Comparison of ENCODE assay signal across 9 cellular contexts in the genomic region with DNA sequence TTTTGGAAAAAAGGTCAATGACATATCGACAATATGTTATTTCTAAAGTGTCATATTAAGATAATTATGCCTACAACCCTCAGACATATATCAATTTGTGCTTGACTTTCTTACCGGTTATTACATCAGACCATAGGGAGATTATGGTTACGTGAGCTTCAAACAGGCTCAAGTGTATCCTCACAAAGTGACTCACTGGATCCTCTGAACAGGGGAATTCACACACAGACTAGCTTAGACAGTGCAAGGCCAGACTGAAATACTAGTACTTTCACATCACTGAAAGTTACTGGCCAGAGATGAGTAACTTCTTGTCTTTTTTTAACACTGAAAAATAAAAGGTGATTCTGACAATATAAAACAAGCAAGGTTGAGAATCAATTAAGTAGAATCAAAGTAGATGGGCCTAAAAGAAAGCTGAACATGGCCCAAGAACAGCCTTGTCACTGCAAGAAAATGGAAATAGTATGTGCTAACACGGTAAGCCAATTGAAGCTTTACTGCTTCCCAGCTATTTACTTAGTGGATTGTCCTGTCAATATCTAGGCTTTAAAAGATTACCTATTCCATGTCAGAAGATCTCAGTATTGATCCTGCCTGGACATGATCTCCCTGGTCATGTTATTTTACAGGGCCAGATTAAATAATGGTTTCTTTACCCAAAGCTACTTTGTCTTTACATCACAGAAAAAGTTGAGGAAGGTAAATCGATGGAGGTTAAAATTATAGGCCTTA.
A peak's percentile ranks its signal among the peaks of the same experiment; 100 is the strongest.
DNase-seq lines count a peak whose midpoint lies in the region; ATAC-seq and TF ChIP-seq lines count a peak whose summit lies in the region.
"Had no signal": no experiment of that assay in that cellular context is flagged by ENCODE, and none has a peak within 500 bp of the region (broad histone marks: within the 10 kb centered on the region; RNA-seq: fewer than 3 reads in every experiment).

No MANE protein-coding gene starts in this region.

- H3K4me3 ChIP-seq in HEK293 (ENCODE audit: low read depth, low read length) (no peak overlapping the region), RWPE2 (ENCODE audit: severe bottlenecking) (no peak overlapping the region)

- CTCF ChIA-PET in HEK293 (lab: Yijun Ruan, JAX): interaction anchor here (0.5 to 0.7 kb wide), 2 partner anchors 61 to 670 kb away, joined by 4 read pairs; no protein-coding TSS in a partner anchor

- H3K9me3 ChIP-seq in HEK293 (ENCODE audit: control insufficient read depth, insufficient read depth, low read depth, low read length): no peaks in the 10 kb centered on the region
- H3K9me3 ChIP-seq in RWPE2 (ENCODE audit: severe bottlenecking): no peaks in the 10 kb centered on the region

- DNase-seq in DMS 273 treated with DMSO at 0.1 percent for 48 hours (lab: John Stamatoyannopoulos, UW) (peak; percentile 66), RWPE2 (ENCODE audit: low spot score) (no peak), left colon (no peak), NCI-H128 (lab: John Stamatoyannopoulos, UW; ENCODE audit: unreplicated experiment) (no peak), cardiac septum (ENCODE audit: low spot score) (no peak), superior temporal gyrus (ENCODE audit: extremely low spot score) (no peak), cortex of kidney (lab: John Stamatoyannopoulos, UW) (no peak)
- DNase-seq: NCI-H1092 treated with DMSO at 0.1 percent for 48 hours had no signal

- H3K4me1 ChIP-seq in HEK293 (ENCODE audit: control insufficient read depth, insufficient read depth, low read length): peaks cover 6% of the 10 kb centered on the region
- peaks cover 23% of the 10 kb centered on the region for H3K4me1 ChIP-seq in RWPE2 (ENCODE audit: insufficient read depth, poor library complexity, severe bottlenecking)

- H3K27me3 ChIP-seq in RWPE2 (ENCODE audit: insufficient read depth, poor library complexity, severe bottlenecking): no peaks in the 10 kb centered on the region

- TF ChIP-seq CTCF in HEK293 (tag by site-specific recombination; IDR thresholded peaks at IDR 0.05): no peak
- no peak for TF ChIP-seq CTCF in RWPE2 (IDR thresholded peaks at IDR 0.05; ENCODE audit: poor library complexity, severe bottlenecking)

- intact Hi-C loops in left colon (cut with DNase I, micrococcal nuclease): no loop called here
- intact Hi-C loops in cardiac septum (cut with DNase I): no loop called here

- POLR2A ChIA-PET in HEK293 (lab: Yijun Ruan, JAX): no interaction called here

- peak; percentile 100 for ATAC-seq in RWPE2 (ENCODE audit: low read depth)
- ATAC-seq in left colon: peak; percentile 62

- H3K36me3 ChIP-seq in HEK293 (ENCODE audit: control insufficient read depth in 2 of 2, insufficient read depth in 1 of 2, low read length in 2 of 2) (no peaks in the 10 kb centered on the region; a peak in 1 of 3 replicates), RWPE2 (ENCODE audit: low read depth) (no peaks in the 10 kb centered on the region)

- H3K27ac ChIP-seq in HEK293 (ENCODE audit: extremely low read depth, low read depth, low read length) (peak overlapping the region; percentile 10; the same call in 1 of the 2 replicates), RWPE2 (ENCODE audit: poor library complexity, severe bottlenecking) (peak overlapping the region; percentile 35)

TF ChIP-seq in HEK293, 187 proteins besides CTCF, POLR2A, EP300 and RAD21 (continues in another document):
- peak; percentile 76 for TF ChIP-seq ZNF629 (tag by site-specific recombination; IDR thresholded peaks at IDR 0.05)
- TF ChIP-seq ZEB2 (tag by site-specific recombination; IDR thresholded peaks at IDR 0.05): peak; percentile 59; the same call in 1 of the 2 replicates
- TF ChIP-seq ZNF2 (tag by site-specific recombination; IDR thresholded peaks at IDR 0.05): 0 out of 2 replicates have a peak, but pooled peaks have one; percentile 25
- TF ChIP-seq, protein P1, sequence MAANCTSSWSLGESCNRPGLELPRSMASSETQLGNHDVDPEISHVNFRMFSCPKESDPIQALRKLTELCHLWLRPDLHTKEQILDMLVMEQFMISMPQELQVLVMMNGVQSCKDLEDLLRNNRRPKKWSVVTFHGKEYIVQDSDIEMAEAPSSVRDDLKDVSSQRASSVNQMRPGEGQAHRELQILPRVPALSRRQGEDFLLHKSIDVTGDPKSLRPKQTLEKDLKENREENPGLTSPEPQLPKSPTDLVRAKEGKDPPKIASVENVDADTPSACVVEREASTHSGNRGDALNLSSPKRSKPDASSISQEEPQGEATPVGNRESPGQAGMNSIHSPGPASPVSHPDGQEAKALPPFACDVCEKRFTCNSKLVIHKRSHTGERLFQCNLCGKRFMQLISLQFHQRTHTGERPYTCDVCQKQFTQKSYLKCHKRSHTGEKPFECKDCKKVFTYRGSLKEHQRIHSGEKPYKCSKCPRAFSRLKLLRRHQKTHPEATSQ (tag by site-specific recombination; IDR thresholded peaks at IDR 0.05): no peak
- TF ChIP-seq ZNF600 (tag by site-specific recombination; IDR thresholded peaks at IDR 0.05): peak; percentile 64
- TF ChIP-seq, protein P2, sequence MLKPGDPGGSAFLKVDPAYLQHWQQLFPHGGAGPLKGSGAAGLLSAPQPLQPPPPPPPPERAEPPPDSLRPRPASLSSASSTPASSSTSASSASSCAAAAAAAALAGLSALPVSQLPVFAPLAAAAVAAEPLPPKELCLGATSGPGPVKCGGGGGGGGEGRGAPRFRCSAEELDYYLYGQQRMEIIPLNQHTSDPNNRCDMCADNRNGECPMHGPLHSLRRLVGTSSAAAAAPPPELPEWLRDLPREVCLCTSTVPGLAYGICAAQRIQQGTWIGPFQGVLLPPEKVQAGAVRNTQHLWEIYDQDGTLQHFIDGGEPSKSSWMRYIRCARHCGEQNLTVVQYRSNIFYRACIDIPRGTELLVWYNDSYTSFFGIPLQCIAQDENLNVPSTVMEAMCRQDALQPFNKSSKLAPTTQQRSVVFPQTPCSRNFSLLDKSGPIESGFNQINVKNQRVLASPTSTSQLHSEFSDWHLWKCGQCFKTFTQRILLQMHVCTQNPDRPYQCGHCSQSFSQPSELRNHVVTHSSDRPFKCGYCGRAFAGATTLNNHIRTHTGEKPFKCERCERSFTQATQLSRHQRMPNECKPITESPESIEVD (tag by site-specific recombination; IDR thresholded peaks at IDR 0.05): peak; percentile 71; the same call in 1 of the 2 replicates
- TF ChIP-seq MZF1 (tag by site-specific recombination; IDR thresholded peaks at IDR 0.05; ENCODE audit: borderline replicate concordance): 0 out of 2 replicates have a peak, but pooled peaks have one; percentile 39
- TF ChIP-seq, protein P3, sequence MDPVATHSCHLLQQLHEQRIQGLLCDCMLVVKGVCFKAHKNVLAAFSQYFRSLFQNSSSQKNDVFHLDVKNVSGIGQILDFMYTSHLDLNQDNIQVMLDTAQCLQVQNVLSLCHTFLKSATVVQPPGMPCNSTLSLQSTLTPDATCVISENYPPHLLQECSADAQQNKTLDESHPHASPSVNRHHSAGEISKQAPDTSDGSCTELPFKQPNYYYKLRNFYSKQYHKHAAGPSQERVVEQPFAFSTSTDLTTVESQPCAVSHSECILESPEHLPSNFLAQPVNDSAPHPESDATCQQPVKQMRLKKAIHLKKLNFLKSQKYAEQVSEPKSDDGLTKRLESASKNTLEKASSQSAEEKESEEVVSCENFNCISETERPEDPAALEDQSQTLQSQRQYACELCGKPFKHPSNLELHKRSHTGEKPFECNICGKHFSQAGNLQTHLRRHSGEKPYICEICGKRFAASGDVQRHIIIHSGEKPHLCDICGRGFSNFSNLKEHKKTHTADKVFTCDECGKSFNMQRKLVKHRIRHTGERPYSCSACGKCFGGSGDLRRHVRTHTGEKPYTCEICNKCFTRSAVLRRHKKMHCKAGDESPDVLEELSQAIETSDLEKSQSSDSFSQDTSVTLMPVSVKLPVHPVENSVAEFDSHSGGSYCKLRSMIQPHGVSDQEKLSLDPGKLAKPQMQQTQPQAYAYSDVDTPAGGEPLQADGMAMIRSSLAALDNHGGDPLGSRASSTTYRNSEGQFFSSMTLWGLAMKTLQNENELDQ (tag by site-specific recombination; IDR thresholded peaks at IDR 0.05; ENCODE audit: low read depth): no peak
- TF ChIP-seq ZBTB21 (tag by site-specific recombination; IDR thresholded peaks at IDR 0.05): peak; percentile 27; the same call in 1 of the 2 replicates
- TF ChIP-seq PRDM1 (tag by site-specific recombination; IDR thresholded peaks at IDR 0.05): peak; percentile 84
- TF ChIP-seq FEZF1 (tag by site-specific recombination; IDR thresholded peaks at IDR 0.05): peak; percentile 42; the same call in 1 of the 2 replicates
- TF ChIP-seq TRIM28 (IDR thresholded peaks at IDR 0.05; ENCODE audit: borderline replicate concordance, low read length): peak; percentile 73; the same call in 1 of the 2 replicates
- TF ChIP-seq, protein P4, sequence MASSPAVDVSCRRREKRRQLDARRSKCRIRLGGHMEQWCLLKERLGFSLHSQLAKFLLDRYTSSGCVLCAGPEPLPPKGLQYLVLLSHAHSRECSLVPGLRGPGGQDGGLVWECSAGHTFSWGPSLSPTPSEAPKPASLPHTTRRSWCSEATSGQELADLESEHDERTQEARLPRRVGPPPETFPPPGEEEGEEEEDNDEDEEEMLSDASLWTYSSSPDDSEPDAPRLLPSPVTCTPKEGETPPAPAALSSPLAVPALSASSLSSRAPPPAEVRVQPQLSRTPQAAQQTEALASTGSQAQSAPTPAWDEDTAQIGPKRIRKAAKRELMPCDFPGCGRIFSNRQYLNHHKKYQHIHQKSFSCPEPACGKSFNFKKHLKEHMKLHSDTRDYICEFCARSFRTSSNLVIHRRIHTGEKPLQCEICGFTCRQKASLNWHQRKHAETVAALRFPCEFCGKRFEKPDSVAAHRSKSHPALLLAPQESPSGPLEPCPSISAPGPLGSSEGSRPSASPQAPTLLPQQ (tag by site-specific recombination; IDR thresholded peaks at IDR 0.05): 0 out of 2 replicates have a peak, but pooled peaks have one; percentile 16
- no peak for TF ChIP-seq ZNF830 (tag by site-specific recombination; IDR thresholded peaks at IDR 0.05; ENCODE audit: low read depth)
- 0 out of 2 replicates have a peak, but pooled peaks have one; percentile 22 for TF ChIP-seq ZNF324 (tag by site-specific recombination; IDR thresholded peaks at IDR 0.05)
